Comparison of ENCODE assay signal across 16 cellular contexts in genomic region chr2:98709530-98709929, GRCh38. TPM values are rescaled to one million over a fixed set of nuclear protein-coding genes. Genes with fewer than 3 reads are reported as not detected.
DNase-seq lines count a peak whose midpoint lies in the region; ATAC-seq and TF ChIP-seq lines count a peak whose summit lies in the region.
"Had no signal": no experiment of that assay in that cellular context is flagged by ENCODE, and none has a peak within 500 bp of the region (broad histone marks: within the 10 kb centered on the region; RNA-seq: fewer than 3 reads in every experiment).

No MANE protein-coding gene starts in this region.

- H3K4me3 Mint-ChIP-seq in activated naive CD4-positive, alpha-beta T cell treated with anti-CD3 and anti-CD28 coated beads, Interleukin-2, amount 50 U/mL, for 24 hours, result peak overlapping the region; percentile 71
- no peak overlapping the region for H3K4me3 Mint-ChIP-seq in activated naive CD4-positive, alpha-beta T cell treated with anti-CD3 and anti-CD28 coated beads, Interleukin-2, amount 10 ng/mL, durations not matched to agents 7 days and 5 days
- H3K4me3 Mint-ChIP-seq in activated T-helper 17 cell treated with anti-CD3 and anti-CD28 coated beads, Interleukin-2, amount 50 U/mL, for 72 hours, result peak overlapping the region; percentile 75
- no peak overlapping the region for H3K4me3 Mint-ChIP-seq in HFFc6
- H3K4me3 Mint-ChIP-seq: nephron had no signal

- peak overlapping the region; percentile 94 for H3K27ac Mint-ChIP-seq in activated naive CD4-positive, alpha-beta T cell treated with anti-CD3 and anti-CD28 coated beads, Interleukin-2, amount 50 U/mL, for 24 hours
- H3K27ac Mint-ChIP-seq in activated naive CD4-positive, alpha-beta T cell treated with anti-CD3 and anti-CD28 coated beads, Interleukin-2, amount 10 ng/mL, durations not matched to agents 7 days and 5 days, result no peak overlapping the region
- peak overlapping the region; percentile 61 for H3K27ac Mint-ChIP-seq in activated T-helper 17 cell treated with anti-CD3 and anti-CD28 coated beads, Interleukin-2, amount 50 U/mL, for 72 hours
- no peak overlapping the region for H3K27ac Mint-ChIP-seq in HFFc6
- H3K27ac Mint-ChIP-seq: nephron had no signal

- peaks cover 92% of the 10 kb centered on the region for H3K4me1 Mint-ChIP-seq in activated naive CD4-positive, alpha-beta T cell treated with anti-CD3 and anti-CD28 coated beads, Interleukin-2, amount 50 U/mL, for 24 hours
- H3K4me1 Mint-ChIP-seq in activated naive CD4-positive, alpha-beta T cell treated with anti-CD3 and anti-CD28 coated beads, Interleukin-2, amount 10 ng/mL, durations not matched to agents 7 days and 5 days, result peaks cover 70% of the 10 kb centered on the region
- H3K4me1 Mint-ChIP-seq in activated T-helper 17 cell treated with anti-CD3 and anti-CD28 coated beads, Interleukin-2, amount 50 U/mL, for 72 hours, result peaks cover 55% of the 10 kb centered on the region
- H3K4me1 Mint-ChIP-seq in HFFc6 (ENCODE audit: low read depth), result no peaks in the 10 kb centered on the region
- H3K4me1 Mint-ChIP-seq: nephron had no signal

- DNase-seq in activated naive CD4-positive, alpha-beta T cell treated with anti-CD3 and anti-CD28 coated beads, Interleukin-2, amount 10 ng/mL, durations not matched to agents 7 days and 5 days, result no peak
- DNase-seq in left ventricle myocardium superior (no peak), HFFc6 (no peak), OCI-M2 (lab: John Stamatoyannopoulos, UW; ENCODE audit: unreplicated experiment) (no peak)
- DNase-seq in stimulated activated CD4-positive, alpha-beta T cell treated with anti-CD3 and anti-CD28 coated beads, Interleukin-4, amount 100 ng/mL, for 4 hours, result no peak
- DNase-seq: HCEC 1CT, NCI-H1436, NCI-H526 treated with DMSO at 0.1 percent for 48 hours, WERI-Rb-1 had no signal

- CTCF ChIA-PET in activated naive CD4-positive, alpha-beta T cell treated with anti-CD3 and anti-CD28 coated beads, Interleukin-2, amount 10 ng/mL, durations not matched to agents 7 days and 5 days (lab: Charles Lee), result no interaction called here

- H3K36me3 Mint-ChIP-seq in activated naive CD4-positive, alpha-beta T cell treated with anti-CD3 and anti-CD28 coated beads, Interleukin-2, amount 50 U/mL, for 24 hours, result peaks cover 3% of the 10 kb centered on the region
- peaks cover 55% of the 10 kb centered on the region for H3K36me3 Mint-ChIP-seq in activated naive CD4-positive, alpha-beta T cell treated with anti-CD3 and anti-CD28 coated beads, Interleukin-2, amount 10 ng/mL, durations not matched to agents 7 days and 5 days
- peaks cover 34% of the 10 kb centered on the region for H3K36me3 Mint-ChIP-seq in activated T-helper 17 cell treated with anti-CD3 and anti-CD28 coated beads, Interleukin-2, amount 50 U/mL, for 72 hours (ENCODE audit: low read depth)
- no peaks in the 10 kb centered on the region for H3K36me3 Mint-ChIP-seq in HFFc6 (ENCODE audit: low read depth)

- no peaks in the 10 kb centered on the region for H3K27me3 Mint-ChIP-seq in activated naive CD4-positive, alpha-beta T cell treated with anti-CD3 and anti-CD28 coated beads, Interleukin-2, amount 50 U/mL, for 24 hours
- H3K27me3 Mint-ChIP-seq in activated naive CD4-positive, alpha-beta T cell treated with anti-CD3 and anti-CD28 coated beads, Interleukin-2, amount 10 ng/mL, durations not matched to agents 7 days and 5 days, result no peaks in the 10 kb centered on the region
- no peaks in the 10 kb centered on the region for H3K27me3 Mint-ChIP-seq in activated T-helper 17 cell treated with anti-CD3 and anti-CD28 coated beads, Interleukin-2, amount 50 U/mL, for 72 hours
- H3K27me3 Mint-ChIP-seq in HFFc6 (ENCODE audit: insufficient read depth), result peaks cover 11% of the 10 kb centered on the region

- H3K9me3 Mint-ChIP-seq in activated naive CD4-positive, alpha-beta T cell treated with anti-CD3 and anti-CD28 coated beads, Interleukin-2, amount 50 U/mL, for 24 hours, result no peaks in the 10 kb centered on the region
- no peaks in the 10 kb centered on the region for H3K9me3 Mint-ChIP-seq in activated naive CD4-positive, alpha-beta T cell treated with anti-CD3 and anti-CD28 coated beads, Interleukin-2, amount 10 ng/mL, durations not matched to agents 7 days and 5 days
- H3K9me3 Mint-ChIP-seq in activated T-helper 17 cell treated with anti-CD3 and anti-CD28 coated beads, Interleukin-2, amount 50 U/mL, for 72 hours, result no peaks in the 10 kb centered on the region
- no peaks in the 10 kb centered on the region for H3K9me3 Mint-ChIP-seq in HFFc6
- H3K9me3 Mint-ChIP-seq: nephron had no signal

- TF ChIP-seq CTCF in HFFc6 (IDR thresholded peaks at IDR 0.05), result no peak

- H3K27ac ChIP-seq in temporal lobe (ENCODE audit: low read depth, low read length), result peak overlapping the region; percentile 54
- H3K27ac ChIP-seq: cardiac muscle cell, SJSA1, vagina, WERI-Rb-1 had no signal

- ATAC-seq in activated T-helper 17 cell treated with anti-CD3 and anti-CD28 coated beads, Interleukin-2, amount 50 U/mL, for 72 hours (replicated peaks), result no peak
- peak; percentile 27 for ATAC-seq in left ventricle myocardium superior

- intact Hi-C loops in left ventricle myocardium superior (cut with micrococcal nuclease), result no loop called here

RNA-seq across cellular contexts. Expression of gene MGAT4A, which starts 21.4 kb away (rescaled TPM):
- total RNA-seq in activated T-helper 17 cell treated with anti-CD3 and anti-CD28 coated beads, Interleukin-2, amount 50 U/mL, for 72 hours, result 10 to 100 TPM; 79.7 to 99.0 TPM
- total RNA-seq in left ventricle myocardium superior, result 18.8 TPM
- 24.8 TPM for total RNA-seq in temporal lobe
- under 1 TPM in 1 of 6 experiments, not detected in 5; 0.14 TPM for total RNA-seq in HFFc6 (2021; fragmentation: NEBNext Ultra II Directional; extraction: Animal tissue kit (Norgen Biotek cat#: 25700))
- total RNA-seq: SJSA1 had no signal

Comparison
In these comparisons a context has a peak if more than half of its experiments do, and no peak if none do; other contexts are left out.
1. H3K27ac Mint-ChIP-seq: peak in activated naive CD4-positive, alpha-beta T cell treated with anti-CD3 and anti-CD28 coated beads, Interleukin-2, amount 50 U/mL, for 24 hours (single experiment) and activated T-helper 17 cell treated with anti-CD3 and anti-CD28 coated beads, Interleukin-2, amount 50 U/mL, for 72 hours (single experiment); none in activated naive CD4-positive, alpha-beta T cell treated with anti-CD3 and anti-CD28 coated beads, Interleukin-2, amount 10 ng/mL, durations not matched to agents 7 days and 5 days (single experiment) and HFFc6 (single experiment).
2. H3K4me3 Mint-ChIP-seq: peak in activated naive CD4-positive, alpha-beta T cell treated with anti-CD3 and anti-CD28 coated beads, Interleukin-2, amount 50 U/mL, for 24 hours (single experiment) and activated T-helper 17 cell treated with anti-CD3 and anti-CD28 coated beads, Interleukin-2, amount 50 U/mL, for 72 hours (single experiment); none in activated naive CD4-positive, alpha-beta T cell treated with anti-CD3 and anti-CD28 coated beads, Interleukin-2, amount 10 ng/mL, durations not matched to agents 7 days and 5 days (single experiment) and HFFc6 (single experiment).
3. RNA of gene MGAT4A, which starts 21.4 kb away (total RNA-seq): 79.7 to 99.0 TPM in activated T-helper 17 cell treated with anti-CD3 and anti-CD28 coated beads, Interleukin-2, amount 50 U/mL, for 72 hours, 24.8 TPM in temporal lobe (single experiment) and 18.8 TPM in left ventricle myocardium superior (single experiment); 0.14 TPM in HFFc6; every median in the first group is over 10 times any median in the second.